1 cellular context compared by ENCODE assay signal in genomic region chr10:97640868-97641811, GRCh38.
TF ChIP-seq lines count a peak whose summit lies in the region.

No MANE protein-coding gene starts in this region.

TF ChIP-seq in IMR-90, 13 proteins besides CTCF, POLR2A, EP300 and RAD21:
- TF ChIP-seq MAFK (IDR thresholded peaks at IDR 0.05; ENCODE audit: low read depth, low read length) (no peak), MAZ (IDR thresholded peaks at IDR 0.05; ENCODE audit: borderline replicate concordance, low read depth, low read length) (no peak), MXI1 (IDR thresholded peaks at IDR 0.05; ENCODE audit: borderline replicate concordance, low read depth, low read length) (no peak), USF2 (IDR thresholded peaks at IDR 0.05; ENCODE audit: low read depth, low read length) (no peak), SMC3 (IDR thresholded peaks at IDR 0.05; ENCODE audit: low read depth, low read length) (no peak), BHLHE40 (IDR thresholded peaks at IDR 0.05; ENCODE audit: low read depth, low read length) (no peak)
TF ChIP-seq in IMR-90: peak in this region for 0.
